Comparison of ENCODE assay signal across 1 cellular context in the genomic region with DNA sequence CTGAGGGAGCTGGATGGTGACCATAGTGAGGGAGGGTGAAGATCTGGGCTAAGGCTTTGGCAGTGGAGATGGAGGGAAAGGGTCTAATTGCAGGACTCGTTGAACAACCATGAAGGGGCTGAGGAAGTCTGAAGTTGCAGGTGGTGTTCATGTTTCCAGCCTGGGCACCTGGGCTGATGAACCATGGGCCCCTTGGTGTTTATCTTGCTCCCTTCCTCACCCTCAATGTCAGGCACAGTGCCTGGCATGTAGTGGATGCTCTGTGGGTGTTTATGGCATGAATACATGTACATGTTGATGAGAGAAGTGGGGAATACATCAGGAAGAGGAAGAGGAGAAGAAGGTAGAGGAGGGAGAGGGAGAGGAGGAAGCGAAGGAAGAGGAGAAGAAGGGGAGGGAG.
TF ChIP-seq lines count a peak whose summit lies in the region.

No MANE protein-coding gene starts in this region.

TF ChIP-seq in IMR-90, 13 proteins besides CTCF, POLR2A, EP300 and RAD21 (continued from another document):
- TF ChIP-seq, protein P1, sequence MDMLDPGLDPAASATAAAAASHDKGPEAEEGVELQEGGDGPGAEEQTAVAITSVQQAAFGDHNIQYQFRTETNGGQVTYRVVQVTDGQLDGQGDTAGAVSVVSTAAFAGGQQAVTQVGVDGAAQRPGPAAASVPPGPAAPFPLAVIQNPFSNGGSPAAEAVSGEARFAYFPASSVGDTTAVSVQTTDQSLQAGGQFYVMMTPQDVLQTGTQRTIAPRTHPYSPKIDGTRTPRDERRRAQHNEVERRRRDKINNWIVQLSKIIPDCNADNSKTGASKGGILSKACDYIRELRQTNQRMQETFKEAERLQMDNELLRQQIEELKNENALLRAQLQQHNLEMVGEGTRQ (IDR thresholded peaks at IDR 0.05; ENCODE audit: low read depth, low read length): no peak
- TF ChIP-seq, protein P2, sequence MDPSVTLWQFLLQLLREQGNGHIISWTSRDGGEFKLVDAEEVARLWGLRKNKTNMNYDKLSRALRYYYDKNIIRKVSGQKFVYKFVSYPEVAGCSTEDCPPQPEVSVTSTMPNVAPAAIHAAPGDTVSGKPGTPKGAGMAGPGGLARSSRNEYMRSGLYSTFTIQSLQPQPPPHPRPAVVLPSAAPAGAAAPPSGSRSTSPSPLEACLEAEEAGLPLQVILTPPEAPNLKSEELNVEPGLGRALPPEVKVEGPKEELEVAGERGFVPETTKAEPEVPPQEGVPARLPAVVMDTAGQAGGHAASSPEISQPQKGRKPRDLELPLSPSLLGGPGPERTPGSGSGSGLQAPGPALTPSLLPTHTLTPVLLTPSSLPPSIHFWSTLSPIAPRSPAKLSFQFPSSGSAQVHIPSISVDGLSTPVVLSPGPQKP (IDR thresholded peaks at IDR 0.05; ENCODE audit: borderline replicate concordance, low read depth, low read length): no peak
- no peak for TF ChIP-seq MAZ (IDR thresholded peaks at IDR 0.05; ENCODE audit: borderline replicate concordance, low read depth, low read length)
- no peak for TF ChIP-seq SMC3 (IDR thresholded peaks at IDR 0.05; ENCODE audit: low read depth, low read length)
- no peak for TF ChIP-seq RFX5 (IDR thresholded peaks at IDR 0.05; ENCODE audit: low read depth, low read length)
- TF ChIP-seq RCOR1 (IDR thresholded peaks at IDR 0.05; ENCODE audit: insufficient replicate concordance, low read length): no peak
